8 cellular contexts compared by ENCODE assay signal in genomic region chr12:76560083-76560491, GRCh38. TPM values are rescaled to one million over a fixed set of nuclear protein-coding genes. Genes with fewer than 3 reads are reported as not detected.
DNase-seq lines count a peak whose midpoint lies in the region; ATAC-seq, FAIRE-seq and TF ChIP-seq lines count a peak whose summit lies in the region.

No MANE protein-coding gene starts in this region.

- H3K4me3 ChIP-seq in HFF-Myc (replicated peaks; ENCODE audit: low read depth, low read length) (peak overlapping the region; percentile 95), Peyer's patch (peak overlapping the region; percentile 69 to 99 (median 74)), fibroblast of lung (replicated peaks in 1 of 4; ENCODE audit: control extremely low read depth in 1 of 4, insufficient read depth in 1 of 4, low read depth in 3 of 4, low read length in 4 of 4) (peak overlapping the region; percentile 66 to 97 (median 87)), skeletal muscle cell (ENCODE audit: low read depth, low read length) (peak overlapping the region; percentile 99)

- TF ChIP-seq CTCF in HFF-Myc (IDR thresholded peaks at IDR 0.05; ENCODE audit: low read depth, low read length, missing control alignments) (no peak), Peyer's patch (IDR thresholded peaks at IDR 0.05) (no peak), fibroblast of lung (conservative IDR thresholded peaks at IDR 0.05 in 1 of 2, IDR thresholded peaks at IDR 0.05 in 1 of 2; ENCODE audit: low read depth in 1 of 2, low read length in 2 of 2) (no peak)

- H3K27ac ChIP-seq in Peyer's patch (peak overlapping the region; percentile 84 to 98 (median 94)), fibroblast of lung (ENCODE audit: insufficient read depth, low read length) (peak overlapping the region; percentile 95)

- H3K27me3 ChIP-seq in Peyer's patch: no peaks in the 10 kb centered on the region
- H3K27me3 ChIP-seq in fibroblast of lung (ENCODE audit: control insufficient read depth, insufficient read depth, low read length): no peaks in the 10 kb centered on the region

- no peaks in the 10 kb centered on the region for H4K20me1 ChIP-seq in fibroblast of lung (ENCODE audit: control insufficient read depth, extremely low read depth, insufficient read depth, low read length)

- peak overlapping the region; percentile 98 for H2AFZ ChIP-seq in fibroblast of lung (ENCODE audit: low read length)

- no peak for TF ChIP-seq POLR2A in Peyer's patch (IDR thresholded peaks at IDR 0.05)

- peak overlapping the region; percentile 93 for H3K9ac ChIP-seq in fibroblast of lung (ENCODE audit: insufficient read depth, low read length)

- no peak for FAIRE-seq in urothelium cell line (lab: Jason Lieb, UNC)

- H3K4me1 ChIP-seq in Peyer's patch (peaks cover 0 to 20% (median 10%) of the 10 kb centered on the region in 4 donors), fibroblast of lung (ENCODE audit: control insufficient read depth, extremely low read depth, insufficient read depth, low read length) (no peaks in the 10 kb centered on the region)

- H3K4me2 ChIP-seq in fibroblast of lung (ENCODE audit: extremely low read depth, insufficient read depth, low read length): peak overlapping the region; percentile 96

- peak; percentile 47 for ATAC-seq in GM18511 (IDR thresholded peaks at IDR 0.05; ENCODE audit: unreplicated experiment)

- no peaks in the 10 kb centered on the region for H3K9me3 ChIP-seq in Peyer's patch
- no peaks in the 10 kb centered on the region for H3K9me3 ChIP-seq in fibroblast of lung (ENCODE audit: control insufficient read depth, insufficient read depth, low read depth, low read length)

- DNase-seq in HFF-Myc (ENCODE audit: extremely low read depth, low read depth): no peak
- no peak for DNase-seq in Peyer's patch
- DNase-seq in fibroblast of lung (ENCODE audit: low read depth in 2 of 2): no peak
- no peak for DNase-seq in skeletal muscle cell (ENCODE audit: low read depth)
- no peak for DNase-seq in DMS79 treated with DMSO at 0.1 percent for 48 hours (lab: John Stamatoyannopoulos, UW)
- DNase-seq in pons (ENCODE audit: low spot score): no peak
- DNase-seq in urothelium cell line (ENCODE audit: low spot score): no peak

- H3K79me2 ChIP-seq in fibroblast of lung (ENCODE audit: control insufficient read depth, insufficient read depth, low read length): peaks cover 39% of the 10 kb centered on the region

- H3K36me3 ChIP-seq in Peyer's patch (no peaks in the 10 kb centered on the region), fibroblast of lung (ENCODE audit: control insufficient read depth, insufficient read depth, low read length) (no peaks in the 10 kb centered on the region)

RNA-seq across cellular contexts. Expression of gene OSBPL8, which starts 0.5 kb away (rescaled TPM):
- total RNA-seq in Peyer's patch (10 to 100 TPM; 39.0 to 69.3 (median 49.0) TPM), fibroblast of lung (240 and 294 TPM in 2 replicates)
- 70.9 and 89.6 TPM in 2 replicates for polyA plus RNA-seq in fibroblast of lung
- 45.9 and 60.0 TPM in 2 replicates for polyA plus RNA-seq in fibroblast of lung (2012)
- polyA minus RNA-seq in fibroblast of lung (ENCODE audit: low replicate concordance): 41.5 and 59.1 TPM in 2 replicates
